In genomic region chr13:25802579-25802978, GRCh38 we compare ENCODE assay signal across 27 cellular contexts.
"Had no signal": no experiment of that assay in that cellular context is flagged by ENCODE, and none has a peak within 500 bp of the region (broad histone marks: within the 10 kb centered on the region; RNA-seq: fewer than 3 reads in every experiment).

No MANE protein-coding gene starts in this region.

- H3K4me3 Mint-ChIP-seq: activated CD4-positive, alpha-beta memory T cell treated with anti-CD3 and anti-CD28 coated beads, Interleukin-2, amount 10 ng/mL, durations not matched to agents 7 days and 5 days; activated CD4-positive, alpha-beta T cell treated with anti-CD3 and anti-CD28 coated beads, Interleukin-2, amount 10 ng/mL, durations not matched to agents 24 days and 14 days; activated naive CD4-positive, alpha-beta T cell treated with anti-CD3 and anti-CD28 coated beads, Interleukin-2, amount 50 U/mL, for 24 hours; activated T-cell treated with anti-CD3 and anti-CD28 coated beads, Interleukin-2, amount 50 U/mL, for 72 hours; immature natural killer cell; naive thymus-derived CD4-positive, alpha-beta T cell; neural progenitor cell; stimulated activated memory B cell treated with anti-CD40 and anti-IgM and Interleukin-4, amounts not matched to agents 10 μg/mL and 1 μg/mL and 100 μg/mL, for 72 hours; type B pancreatic cell had no signal

- H3K4me1 Mint-ChIP-seq: activated naive CD4-positive, alpha-beta T cell treated with anti-CD3 and anti-CD28 coated beads, Interleukin-2, amount 50 U/mL, for 24 hours; stimulated activated memory B cell treated with anti-CD40 and anti-IgM and Interleukin-4, amounts not matched to agents 10 μg/mL and 1 μg/mL and 100 μg/mL, for 72 hours had no signal

- H3K27me3 Mint-ChIP-seq: activated CD4-positive, alpha-beta T cell treated with anti-CD3 and anti-CD28 coated beads, Interleukin-2, amount 10 ng/mL, durations not matched to agents 24 days and 14 days; stimulated activated memory B cell treated with anti-CD40 and anti-IgM and Interleukin-4, amounts not matched to agents 10 μg/mL and 1 μg/mL and 100 μg/mL, for 72 hours; type B pancreatic cell had no signal

- H3K36me3 Mint-ChIP-seq: activated naive CD4-positive, alpha-beta T cell treated with anti-CD3 and anti-CD28 coated beads, Interleukin-2, amount 50 U/mL, for 24 hours; immature natural killer cell; neural progenitor cell; stimulated activated memory B cell treated with anti-CD40 and anti-IgM and Interleukin-4, amounts not matched to agents 10 μg/mL and 1 μg/mL and 100 μg/mL, for 72 hours; type B pancreatic cell had no signal

- DNase-seq: activated CD4-positive, alpha-beta memory T cell treated with anti-CD3 and anti-CD28 coated beads, Interleukin-2, amount 10 ng/mL, durations not matched to agents 7 days and 5 days; activated CD4-positive, alpha-beta T cell treated with anti-CD3 and anti-CD28 coated beads, Interleukin-2, amount 10 ng/mL, durations not matched to agents 24 days and 14 days; activated gamma-delta T cell; activated T-cell treated with anti-CD3 and anti-CD28 coated beads, Interleukin-2, amount 50 U/mL, for 72 hours; caudate nucleus; effector memory CD4-positive, alpha-beta T cell; foreskin melanocyte; glutamatergic neuron; immature natural killer cell; lower lobe of right lung; mesendoderm; naive thymus-derived CD4-positive, alpha-beta T cell; posterior cingulate gyrus; sigmoid colon; stimulated activated CD4-positive, alpha-beta T cell treated with anti-CD3 and anti-CD28 coated beads, Interleukin-15, amount 100 ng/mL, for 24 hours had no signal

- H3K4me3 ChIP-seq: ascending aorta, hepatocyte, lower lobe of right lung, neural progenitor cell, sigmoid colon, smooth muscle cell, thoracic aorta, vagina had no signal

- H3K27ac Mint-ChIP-seq: activated CD4-positive, alpha-beta memory T cell treated with anti-CD3 and anti-CD28 coated beads, Interleukin-2, amount 10 ng/mL, durations not matched to agents 7 days and 5 days; activated CD4-positive, alpha-beta T cell treated with anti-CD3 and anti-CD28 coated beads, Interleukin-2, amount 10 ng/mL, durations not matched to agents 24 days and 14 days; activated naive CD4-positive, alpha-beta T cell treated with anti-CD3 and anti-CD28 coated beads, Interleukin-2, amount 50 U/mL, for 24 hours; activated T-cell treated with anti-CD3 and anti-CD28 coated beads, Interleukin-2, amount 50 U/mL, for 72 hours; immature natural killer cell; naive thymus-derived CD4-positive, alpha-beta T cell; neural progenitor cell; stimulated activated memory B cell treated with anti-CD40 and anti-IgM and Interleukin-4, amounts not matched to agents 10 μg/mL and 1 μg/mL and 100 μg/mL, for 72 hours; type B pancreatic cell had no signal

- H3K9me3 Mint-ChIP-seq: activated naive CD4-positive, alpha-beta T cell treated with anti-CD3 and anti-CD28 coated beads, Interleukin-2, amount 50 U/mL, for 24 hours; immature natural killer cell; neural progenitor cell; stimulated activated memory B cell treated with anti-CD40 and anti-IgM and Interleukin-4, amounts not matched to agents 10 μg/mL and 1 μg/mL and 100 μg/mL, for 72 hours; type B pancreatic cell had no signal

- ATAC-seq: activated CD4-positive, CD25-positive, alpha-beta regulatory T cell treated with anti-CD3 and anti-CD28 coated beads, Interleukin-2, amount 50 U/mL, for 24 hours; activated T-cell treated with anti-CD3 and anti-CD28 coated beads, Interleukin-2, amount 50 U/mL, for 72 hours; esophagus mucosa; left lobe of liver; lower lobe of right lung; naive thymus-derived CD4-positive, alpha-beta T cell; stimulated activated memory B cell treated with anti-CD40 and anti-IgM and Interleukin-4, amounts not matched to agents 10 μg/mL and 1 μg/mL and 100 μg/mL, for 72 hours had no signal
